Comparison of ENCODE assay signal across 6 cellular contexts in the genomic region with DNA sequence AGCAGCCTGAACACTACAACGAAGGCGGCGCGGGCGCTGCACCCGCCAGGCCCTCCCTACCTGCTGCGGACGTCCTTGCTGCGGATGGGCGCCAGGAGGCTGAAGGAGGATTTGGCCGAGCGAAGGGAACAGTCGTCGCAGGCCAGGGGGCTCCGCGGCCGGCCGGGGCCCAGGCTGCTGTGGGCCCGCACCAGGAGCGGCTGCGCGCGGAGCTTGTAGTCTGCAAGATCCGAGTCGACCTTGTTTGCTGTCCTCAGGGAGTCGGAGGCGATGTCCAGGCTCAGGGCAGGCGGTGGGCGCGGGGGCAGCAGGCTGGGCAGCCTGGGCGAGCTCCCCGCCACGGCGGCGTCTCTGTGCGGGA. TPM values are rescaled to one million over a fixed set of nuclear protein-coding genes. Genes with fewer than 3 reads are reported as not detected.
A peak's percentile ranks its signal among the peaks of the same experiment; 100 is the strongest.
DNase-seq lines count a peak whose midpoint lies in the region; ATAC-seq lines count a peak whose summit lies in the region.

No MANE protein-coding gene starts in this region.

- peak; percentile 13 to 16 for ATAC-seq in activated T-cell treated with anti-CD3 and anti-CD28 coated beads, Interleukin-2, amount 50 U/mL, for 72 hours (replicated peaks in 1 of 2)

- peaks cover 10% of the 10 kb centered on the region for H3K36me3 Mint-ChIP-seq in activated CD4-positive, alpha-beta T cell treated with anti-CD3 and anti-CD28 coated beads, Interleukin-2, amount 10 ng/mL, durations not matched to agents 7 days and 5 days (ENCODE audit: low read depth)
- H3K36me3 Mint-ChIP-seq in activated T-cell treated with anti-CD3 and anti-CD28 coated beads, Interleukin-2, amount 50 U/mL, for 72 hours (ENCODE audit: insufficient read depth in 2 of 2), result peaks cover 5 to 8% of the 10 kb centered on the region in 2 donors

- no peaks in the 10 kb centered on the region for H3K9me3 Mint-ChIP-seq in activated CD4-positive, alpha-beta T cell treated with anti-CD3 and anti-CD28 coated beads, Interleukin-2, amount 10 ng/mL, durations not matched to agents 7 days and 5 days
- no peaks in the 10 kb centered on the region for H3K9me3 Mint-ChIP-seq in activated T-cell treated with anti-CD3 and anti-CD28 coated beads, Interleukin-2, amount 50 U/mL, for 72 hours

- no peak for DNase-seq in activated CD4-positive, alpha-beta T cell treated with anti-CD3 and anti-CD28 coated beads, Interleukin-2, amount 10 ng/mL, durations not matched to agents 7 days and 5 days
- no peak for DNase-seq in activated CD4-positive, alpha-beta T cell treated with anti-CD3 and anti-CD28 coated beads for 48 hours
- peak in 1 of 2 donors; percentile 26 for DNase-seq in activated T-cell treated with anti-CD3 and anti-CD28 coated beads, Interleukin-2, amount 50 U/mL, for 72 hours
- DNase-seq in lung microvascular endothelial cell (ENCODE audit: low read depth in 2 of 2) (peak; percentile 28 to 39), DMS153 (lab: John Stamatoyannopoulos, UW) (no peak), substantia nigra (lab: John Stamatoyannopoulos, UW) (no peak)

- H3K27ac Mint-ChIP-seq in activated CD4-positive, alpha-beta T cell treated with anti-CD3 and anti-CD28 coated beads, Interleukin-2, amount 10 ng/mL, durations not matched to agents 7 days and 5 days, result peak overlapping the region; percentile 85
- H3K27ac Mint-ChIP-seq in activated T-cell treated with anti-CD3 and anti-CD28 coated beads, Interleukin-2, amount 50 U/mL, for 72 hours, result no peak overlapping the region

- no peak overlapping the region for H3K27ac ChIP-seq in substantia nigra (ENCODE audit: low read depth, low read length, poor library complexity, severe bottlenecking)

- CTCF ChIA-PET in activated CD4-positive, alpha-beta T cell treated with anti-CD3 and anti-CD28 coated beads, Interleukin-2, amount 10 ng/mL, durations not matched to agents 7 days and 5 days (lab: Charles Lee), result interaction anchor here (0.7 to 0.8 kb wide), 2 partner anchors 15 to 33 kb away, joined by 3 read pairs; no protein-coding TSS in a partner anchor

- H3K4me1 Mint-ChIP-seq in activated CD4-positive, alpha-beta T cell treated with anti-CD3 and anti-CD28 coated beads, Interleukin-2, amount 10 ng/mL, durations not matched to agents 7 days and 5 days, result peaks cover 26% of the 10 kb centered on the region
- peaks cover 21% of the 10 kb centered on the region for H3K4me1 Mint-ChIP-seq in activated T-cell treated with anti-CD3 and anti-CD28 coated beads, Interleukin-2, amount 50 U/mL, for 72 hours (ENCODE audit: low read depth)

- POLR2A ChIA-PET in activated CD4-positive, alpha-beta T cell treated with anti-CD3 and anti-CD28 coated beads, Interleukin-2, amount 10 ng/mL, durations not matched to agents 7 days and 5 days (lab: Charles Lee), result no interaction called here

- H3K4me3 Mint-ChIP-seq in activated CD4-positive, alpha-beta T cell treated with anti-CD3 and anti-CD28 coated beads, Interleukin-2, amount 10 ng/mL, durations not matched to agents 7 days and 5 days, result peak overlapping the region; percentile 82
- H3K4me3 Mint-ChIP-seq in activated T-cell treated with anti-CD3 and anti-CD28 coated beads, Interleukin-2, amount 50 U/mL, for 72 hours, result peak overlapping the region; percentile 79 to 89

- no peaks in the 10 kb centered on the region for H3K27me3 Mint-ChIP-seq in activated CD4-positive, alpha-beta T cell treated with anti-CD3 and anti-CD28 coated beads, Interleukin-2, amount 10 ng/mL, durations not matched to agents 7 days and 5 days
- H3K27me3 Mint-ChIP-seq in activated T-cell treated with anti-CD3 and anti-CD28 coated beads, Interleukin-2, amount 50 U/mL, for 72 hours (ENCODE audit: low read depth), result no peaks in the 10 kb centered on the region

RNA-seq across cellular contexts. Expression of gene INPP5E, which starts 1.1 kb away (rescaled TPM):
- total RNA-seq in activated CD4-positive, alpha-beta T cell treated with anti-CD3 and anti-CD28 coated beads, Interleukin-2, amount 10 ng/mL, durations not matched to agents 7 days and 5 days, result 10 to 100 TPM; 16.5 to 18.5 TPM
- total RNA-seq in activated T-cell treated with anti-CD3 and anti-CD28 coated beads, Interleukin-2, amount 50 U/mL, for 72 hours, result 10 to 100 TPM; 17.2 to 20.1 TPM
- total RNA-seq in lung microvascular endothelial cell, result 3.3 and 4.0 TPM in 2 replicates

RNA-seq across cellular contexts. Expression of gene PMPCA, which starts 28.1 kb away (rescaled TPM):
- total RNA-seq in activated CD4-positive, alpha-beta T cell treated with anti-CD3 and anti-CD28 coated beads, Interleukin-2, amount 10 ng/mL, durations not matched to agents 7 days and 5 days, result 10 to 100 TPM; 52.9 to 58.8 TPM
- total RNA-seq in activated T-cell treated with anti-CD3 and anti-CD28 coated beads, Interleukin-2, amount 50 U/mL, for 72 hours, result 10 to 100 TPM; 61.9 to 62.7 TPM
- total RNA-seq in lung microvascular endothelial cell, result 30.3 and 30.4 TPM in 2 replicates

RNA-seq across cellular contexts. Expression of gene ENTR1, which starts 28.1 kb away (rescaled TPM):
- 10 to 100 TPM; 59.2 to 62.3 TPM for total RNA-seq in activated CD4-positive, alpha-beta T cell treated with anti-CD3 and anti-CD28 coated beads, Interleukin-2, amount 10 ng/mL, durations not matched to agents 7 days and 5 days
- 10 to 100 TPM; 47.2 to 70.6 TPM for total RNA-seq in activated T-cell treated with anti-CD3 and anti-CD28 coated beads, Interleukin-2, amount 50 U/mL, for 72 hours
- 14.2 and 22.0 TPM in 2 replicates for total RNA-seq in lung microvascular endothelial cell

RNA-seq across cellular contexts. Expression of gene SNAPC4, which starts 38.6 kb away (rescaled TPM):
- 10 to 100 TPM in 1 of 2 experiments, 1 to 10 TPM in 1; 9.4 to 10.8 TPM for total RNA-seq in activated CD4-positive, alpha-beta T cell treated with anti-CD3 and anti-CD28 coated beads, Interleukin-2, amount 10 ng/mL, durations not matched to agents 7 days and 5 days
- 10 to 100 TPM; 10.9 to 14.3 TPM for total RNA-seq in activated T-cell treated with anti-CD3 and anti-CD28 coated beads, Interleukin-2, amount 50 U/mL, for 72 hours
- total RNA-seq in lung microvascular endothelial cell, result 3.0 and 3.7 TPM in 2 replicates

RNA-seq across cellular contexts. Expression of gene SEC16A, which starts 44.3 kb away (rescaled TPM):
- total RNA-seq in activated CD4-positive, alpha-beta T cell treated with anti-CD3 and anti-CD28 coated beads, Interleukin-2, amount 10 ng/mL, durations not matched to agents 7 days and 5 days, result 10 to 100 TPM; 72.1 to 74.5 TPM
- 10 to 100 TPM; 69.5 to 74.5 TPM for total RNA-seq in activated T-cell treated with anti-CD3 and anti-CD28 coated beads, Interleukin-2, amount 50 U/mL, for 72 hours
- total RNA-seq in lung microvascular endothelial cell, result 12.4 and 14.3 TPM in 2 replicates

Comparison
In these comparisons a context has a peak if more than half of its experiments do, and no peak if none do; other contexts are left out.
1. DNase-seq: peak in lung microvascular endothelial cell (2 of 2); none in activated CD4-positive, alpha-beta T cell treated with anti-CD3 and anti-CD28 coated beads, Interleukin-2, amount 10 ng/mL, durations not matched to agents 7 days and 5 days (single experiment), activated CD4-positive, alpha-beta T cell treated with anti-CD3 and anti-CD28 coated beads for 48 hours (single experiment), DMS153 (single experiment) and substantia nigra (0 of 49).